15 cellular contexts compared by ENCODE assay signal in the genomic region with DNA sequence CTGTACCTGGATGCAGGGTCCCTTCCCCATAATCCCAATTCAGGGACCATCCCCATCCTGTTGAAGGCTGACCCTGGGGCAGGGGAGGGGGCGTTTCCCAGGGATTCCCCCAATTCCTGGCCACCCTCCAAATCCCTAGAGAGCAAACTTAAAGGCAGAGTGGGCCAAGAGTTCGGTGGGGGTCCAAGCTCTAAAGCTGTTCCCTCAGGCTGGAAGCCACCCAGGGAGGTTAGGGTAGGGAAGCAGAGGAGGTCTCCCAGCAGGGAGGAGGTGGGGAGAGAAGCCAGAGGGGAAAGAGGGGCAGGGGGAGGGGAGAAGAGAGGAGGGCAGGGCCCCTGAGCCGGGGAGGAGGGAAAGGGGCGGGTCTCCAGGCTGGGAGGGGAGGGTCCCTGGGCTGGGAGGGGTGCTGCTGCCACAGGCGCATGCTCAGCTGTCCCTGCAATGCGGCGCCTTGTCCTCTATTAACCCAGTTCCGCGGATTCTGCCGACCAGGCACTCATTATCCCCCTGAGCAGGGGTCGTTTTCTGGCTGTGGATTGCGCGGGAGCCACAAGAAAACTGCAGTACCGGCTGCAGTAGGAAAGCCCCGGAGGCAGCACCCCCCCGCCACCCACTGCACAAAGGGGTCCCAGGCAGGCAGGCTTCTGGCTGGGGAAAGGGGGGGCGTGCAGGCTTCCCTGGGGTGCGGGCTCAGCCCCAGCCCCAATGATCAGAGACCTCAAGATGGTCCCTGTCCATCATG. TPM values are rescaled to one million over a fixed set of nuclear protein-coding genes. Genes with fewer than 3 reads are reported as not detected.
DNase-seq lines count a peak whose midpoint lies in the region; ATAC-seq and TF ChIP-seq lines count a peak whose summit lies in the region.
"Had no signal": no experiment of that assay in that cellular context is flagged by ENCODE, and none has a peak within 500 bp of the region (broad histone marks: within the 10 kb centered on the region; RNA-seq: fewer than 3 reads in every experiment).

No MANE protein-coding gene starts in this region.

- H3K4me1 ChIP-seq in BLaER1, result peaks cover 38% of the 10 kb centered on the region

- no peaks in the 10 kb centered on the region for H3K9me3 ChIP-seq in BLaER1

- no peaks in the 10 kb centered on the region for H3K27me3 ChIP-seq in BLaER1

- H3K27ac Mint-ChIP-seq in glutamatergic neuron (ENCODE audit: unreplicated experiment) (no peak overlapping the region), mesothelial cell of epicardium (peak overlapping the region; percentile 43)
- no peak overlapping the region for H3K27ac Mint-ChIP-seq in activated T-helper 1 cell treated with anti-CD3 and anti-CD28 coated beads, Interleukin-12 subunit alpha, Interleukin-12 subunit beta, Interleukin-2, Interleukin-4 antibody, amounts not matched to agents 30 ng/mL and 10 ng/mL and 1 ng/mL, durations not matched to agents 14 hours and 24 hours and 36 hours

- H4K20me1 ChIP-seq in BLaER1, result no peaks in the 10 kb centered on the region

- H3K4me3 ChIP-seq in BLaER1, result no peak overlapping the region

- H3K27me3 Mint-ChIP-seq in glutamatergic neuron (ENCODE audit: unreplicated experiment), result peaks cover 6% of the 10 kb centered on the region
- H3K27me3 Mint-ChIP-seq in mesothelial cell of epicardium (ENCODE audit: low read depth), result no peaks in the 10 kb centered on the region
- H3K27me3 Mint-ChIP-seq in activated T-helper 1 cell treated with anti-CD3 and anti-CD28 coated beads, Interleukin-12 subunit alpha, Interleukin-12 subunit beta, Interleukin-2, Interleukin-4 antibody, amounts not matched to agents 30 ng/mL and 10 ng/mL and 1 ng/mL, durations not matched to agents 14 hours and 24 hours and 36 hours (ENCODE audit: insufficient read depth), result no peaks in the 10 kb centered on the region

- H3K4me2 ChIP-seq in BLaER1, result peak overlapping the region; percentile 36

- no peak overlapping the region for H3K27ac ChIP-seq in BLaER1
- H3K27ac ChIP-seq: HL-60, RWPE1, VCaP had no signal

- DNase-seq in NCI-H2227 (lab: John Stamatoyannopoulos, UW; ENCODE audit: unreplicated experiment) (peak; percentile 77), glutamatergic neuron (peak; percentile 81), mesothelial cell of epicardium (ENCODE audit: low spot score in 2 of 2, unreplicated experiment in 2 of 2) (no peak)
- DNase-seq in activated T-helper 1 cell treated with anti-CD3 and anti-CD28 coated beads, Interleukin-12 subunit alpha, Interleukin-12 subunit beta, Interleukin-2, Interleukin-4 antibody, amounts not matched to agents 30 ng/mL and 10 ng/mL and 1 ng/mL, durations not matched to agents 14 hours and 24 hours and 36 hours (ENCODE audit: low spot score), result no peak
- DNase-seq: AML-193; NCI-H1048; stimulated activated CD4-positive, alpha-beta T cell treated with anti-CD3 and anti-CD28 coated beads, Interleukin-12 subunit alpha, Interleukin-12 subunit beta, amount 100 ng/mL, for 4 hours had no signal

- no peaks in the 10 kb centered on the region for H3K36me3 ChIP-seq in BLaER1

- H3K9me3 Mint-ChIP-seq in glutamatergic neuron (ENCODE audit: unreplicated experiment) (peaks cover 12% of the 10 kb centered on the region), mesothelial cell of epicardium (no peaks in the 10 kb centered on the region)
- H3K9me3 Mint-ChIP-seq in activated T-helper 1 cell treated with anti-CD3 and anti-CD28 coated beads, Interleukin-12 subunit alpha, Interleukin-12 subunit beta, Interleukin-2, Interleukin-4 antibody, amounts not matched to agents 30 ng/mL and 10 ng/mL and 1 ng/mL, durations not matched to agents 14 hours and 24 hours and 36 hours, result no peaks in the 10 kb centered on the region
- H3K9me3 Mint-ChIP-seq: central memory CD8-positive, alpha-beta T cell had no signal

- no peak for TF ChIP-seq CTCF in glutamatergic neuron (IDR thresholded peaks at IDR 0.05; ENCODE audit: partially characterized antibody, unreplicated experiment)
- no peak for TF ChIP-seq CTCF in mesothelial cell of epicardium (IDR thresholded peaks at IDR 0.05; ENCODE audit: unreplicated experiment)

- H3K4me3 Mint-ChIP-seq in glutamatergic neuron (ENCODE audit: unreplicated experiment) (no peak overlapping the region), mesothelial cell of epicardium (peak overlapping the region; percentile 41)
- no peak overlapping the region for H3K4me3 Mint-ChIP-seq in activated T-helper 1 cell treated with anti-CD3 and anti-CD28 coated beads, Interleukin-12 subunit alpha, Interleukin-12 subunit beta, Interleukin-2, Interleukin-4 antibody, amounts not matched to agents 30 ng/mL and 10 ng/mL and 1 ng/mL, durations not matched to agents 14 hours and 24 hours and 36 hours
- H3K4me3 Mint-ChIP-seq: central memory CD8-positive, alpha-beta T cell had no signal

- intact Hi-C loops in activated T-helper 1 cell treated with anti-CD3 and anti-CD28 coated beads, Interleukin-12 subunit alpha, Interleukin-12 subunit beta, Interleukin-2, Interleukin-4 antibody, amounts not matched to agents 30 ng/mL and 10 ng/mL and 1 ng/mL, durations not matched to agents 14 hours and 24 hours and 36 hours (cut with micrococcal nuclease), result no loop called here

- H3K36me3 Mint-ChIP-seq in glutamatergic neuron (ENCODE audit: unreplicated experiment) (no peaks in the 10 kb centered on the region), mesothelial cell of epicardium (no peaks in the 10 kb centered on the region)
- no peaks in the 10 kb centered on the region for H3K36me3 Mint-ChIP-seq in activated T-helper 1 cell treated with anti-CD3 and anti-CD28 coated beads, Interleukin-12 subunit alpha, Interleukin-12 subunit beta, Interleukin-2, Interleukin-4 antibody, amounts not matched to agents 30 ng/mL and 10 ng/mL and 1 ng/mL, durations not matched to agents 14 hours and 24 hours and 36 hours (ENCODE audit: low read depth)

- H3K9ac ChIP-seq in BLaER1, result no peak overlapping the region

- H3K4me1 Mint-ChIP-seq in glutamatergic neuron (ENCODE audit: low read depth, unreplicated experiment) (peaks cover 19% of the 10 kb centered on the region), mesothelial cell of epicardium (peaks cover 4% of the 10 kb centered on the region)
- no peaks in the 10 kb centered on the region for H3K4me1 Mint-ChIP-seq in activated T-helper 1 cell treated with anti-CD3 and anti-CD28 coated beads, Interleukin-12 subunit alpha, Interleukin-12 subunit beta, Interleukin-2, Interleukin-4 antibody, amounts not matched to agents 30 ng/mL and 10 ng/mL and 1 ng/mL, durations not matched to agents 14 hours and 24 hours and 36 hours (ENCODE audit: low read depth)
- H3K4me1 Mint-ChIP-seq: central memory CD8-positive, alpha-beta T cell had no signal

- ATAC-seq in GM18873 (IDR thresholded peaks at IDR 0.05; ENCODE audit: low FRiP score, unreplicated experiment) (no peak), GM18502 (IDR thresholded peaks at IDR 0.05; ENCODE audit: poor library complexity, unreplicated experiment) (no peak), GM18498 (IDR thresholded peaks at IDR 0.05; ENCODE audit: unreplicated experiment) (no peak)

RNA-seq across cellular contexts. Expression of gene CAMK2B, which starts 49.4 kb away (rescaled TPM):
- 55.1 TPM for total RNA-seq in glutamatergic neuron (ENCODE audit: unreplicated experiment)
- 1.8 to 1.9 TPM (median 1.9 TPM) in 3 replicates for total RNA-seq in mesothelial cell of epicardium
- total RNA-seq in activated T-helper 1 cell treated with anti-CD3 and anti-CD28 coated beads, Interleukin-12 subunit alpha, Interleukin-12 subunit beta, Interleukin-2, Interleukin-4 antibody, amounts not matched to agents 30 ng/mL and 10 ng/mL and 1 ng/mL, durations not matched to agents 14 hours and 24 hours and 36 hours, result 0.47 and 0.76 TPM in 2 replicates

Comparison
In these comparisons a context has a peak if more than half of its experiments do, and no peak if none do; other contexts are left out.
1. DNase-seq: peak in NCI-H2227 (single experiment) and glutamatergic neuron (single experiment); none in mesothelial cell of epicardium (0 of 2) and activated T-helper 1 cell treated with anti-CD3 and anti-CD28 coated beads, Interleukin-12 subunit alpha, Interleukin-12 subunit beta, Interleukin-2, Interleukin-4 antibody, amounts not matched to agents 30 ng/mL and 10 ng/mL and 1 ng/mL, durations not matched to agents 14 hours and 24 hours and 36 hours (single experiment).
2. RNA of gene CAMK2B, which starts 49.4 kb away (total RNA-seq): 55.1 TPM in glutamatergic neuron (single experiment); 1.8 to 1.9 TPM in mesothelial cell of epicardium and 0.47 to 0.76 TPM in activated T-helper 1 cell treated with anti-CD3 and anti-CD28 coated beads, Interleukin-12 subunit alpha, Interleukin-12 subunit beta, Interleukin-2, Interleukin-4 antibody, amounts not matched to agents 30 ng/mL and 10 ng/mL and 1 ng/mL, durations not matched to agents 14 hours and 24 hours and 36 hours; every median in the first group is over 10 times any median in the second.